30 cellular contexts compared by ENCODE assay signal in genomic region chr18:47780011-47780725, GRCh38.
"Had no signal": no experiment of that assay in that cellular context is flagged by ENCODE, and none has a peak within 500 bp of the region (broad histone marks: within the 10 kb centered on the region; RNA-seq: fewer than 3 reads in every experiment).

No MANE protein-coding gene starts in this region.

- H3K4me1 ChIP-seq: neural progenitor cell, parathyroid adenoma, right lobe of liver, sigmoid colon, stomach, thyroid gland, tibial nerve, upper lobe of right lung, uterus had no signal

- H3K27ac Mint-ChIP-seq: natural killer cell; nephron; neural progenitor cell; progenitor cell of endocrine pancreas; stimulated activated naive B cell treated with anti-CD40 and anti-IgM and Interleukin-4, amounts not matched to agents 10 μg/mL and 1 μg/mL and 100 μg/mL, for 72 hours; stimulated activated naive CD8-positive, alpha-beta T cell treated with anti-CD3 and anti-CD28 coated beads, Interleukin-15, Interleukin-2, amounts not matched to agents 100 ng/mL and 50 ng/mL, for 24 hours; type B pancreatic cell had no signal

- H2AFZ ChIP-seq: neural progenitor cell, parathyroid adenoma had no signal

- H3K27ac ChIP-seq: neural progenitor cell, neutrophil, parathyroid adenoma, psoas muscle, right lobe of liver, sigmoid colon, stomach, thoracic aorta, thyroid gland, tibial nerve, upper lobe of right lung, uterus had no signal

- H3K4me2 ChIP-seq: neural progenitor cell had no signal

- H3K9me3 ChIP-seq: ovary, right lobe of liver, thyroid gland had no signal

- H3K4me1 Mint-ChIP-seq: naive thymus-derived CD4-positive, alpha-beta T cell; nephron; neural progenitor cell; stimulated activated effector memory CD8-positive, alpha-beta T cell treated with anti-CD3 and anti-CD28 coated beads, Interleukin-12 subunit alpha, Interleukin-12 subunit beta, amount 100 ng/mL, for 72 hours; stimulated activated naive B cell treated with anti-CD40 and anti-IgM and Interleukin-4, amounts not matched to agents 10 μg/mL and 1 μg/mL and 100 μg/mL, for 72 hours had no signal

- DNase-seq: naive thymus-derived CD4-positive, alpha-beta T cell; natural killer cell; nucleus accumbens; ovary; posterior cingulate gyrus; psoas muscle; right cardiac atrium; right lobe of liver; sigmoid colon; small intestine; stimulated activated CD4-positive, alpha-beta T cell treated with anti-CD3 and anti-CD28 coated beads, Interleukin-15, amount 100 ng/mL, for 24 hours; stimulated activated CD4-positive, alpha-beta T cell treated with anti-CD3 and anti-CD28 coated beads, Interleukin-2, amount 100 ng/mL, for 24 hours; stimulated activated CD4-positive, alpha-beta T cell treated with anti-CD3 and anti-CD28 coated beads, Interleukin-2, amount 100 ng/mL, for 48 hours; stimulated activated CD4-positive, alpha-beta T cell treated with anti-CD3 and anti-CD28 coated beads, Interleukin-4, amount 100 ng/mL, for 24 hours; stimulated activated naive B cell treated with anti-CD40 and anti-IgM and Interleukin-4, amounts not matched to agents 10 μg/mL and 1 μg/mL and 100 μg/mL, for 72 hours; stimulated activated naive CD4-positive, alpha-beta T cell treated with Interleukin-2 at 50 U/mL for 16 hours; stomach; thyroid gland; upper lobe of right lung; uterus had no signal

- H3K27me3 ChIP-seq: neural progenitor cell, ovary, right lobe of liver, sigmoid colon, stomach, thyroid gland, tibial nerve, upper lobe of right lung, uterus had no signal

- H3K9ac ChIP-seq: neural progenitor cell, parathyroid adenoma had no signal

- H3K4me3 Mint-ChIP-seq: naive thymus-derived CD4-positive, alpha-beta T cell; natural killer cell; nephron; neural progenitor cell; stimulated activated effector memory CD8-positive, alpha-beta T cell treated with anti-CD3 and anti-CD28 coated beads, Interleukin-12 subunit alpha, Interleukin-12 subunit beta, amount 100 ng/mL, for 72 hours; stimulated activated naive B cell treated with anti-CD40 and anti-IgM and Interleukin-4, amounts not matched to agents 10 μg/mL and 1 μg/mL and 100 μg/mL, for 72 hours; stimulated activated naive CD8-positive, alpha-beta T cell treated with anti-CD3 and anti-CD28 coated beads, Interleukin-15, Interleukin-2, amounts not matched to agents 100 ng/mL and 50 ng/mL, for 24 hours; type B pancreatic cell had no signal

- H3K36me3 ChIP-seq: neural progenitor cell, neutrophil, ovary, right lobe of liver, sigmoid colon, stomach, thoracic aorta, thyroid gland, tibial nerve, upper lobe of right lung, uterus had no signal

- H3K36me3 Mint-ChIP-seq: neural progenitor cell; stimulated activated effector memory CD8-positive, alpha-beta T cell treated with anti-CD3 and anti-CD28 coated beads, Interleukin-12 subunit alpha, Interleukin-12 subunit beta, amount 100 ng/mL, for 72 hours; type B pancreatic cell had no signal

- H3K79me2 ChIP-seq: parathyroid adenoma had no signal

- ATAC-seq: naive thymus-derived CD4-positive, alpha-beta T cell; natural killer cell; psoas muscle; right cardiac atrium; right lobe of liver; stimulated activated effector memory CD8-positive, alpha-beta T cell treated with anti-CD3 and anti-CD28 coated beads, Interleukin-12 subunit alpha, Interleukin-12 subunit beta, amount 100 ng/mL, for 72 hours; stimulated activated naive B cell treated with anti-CD40 and anti-IgM and Interleukin-4, amounts not matched to agents 10 μg/mL and 1 μg/mL and 100 μg/mL, for 72 hours; upper lobe of right lung had no signal

- H3K4me3 ChIP-seq: neural progenitor cell, ovary, psoas muscle, right lobe of liver, sigmoid colon, stomach, thoracic aorta, thyroid gland, tibial nerve, upper lobe of right lung, uterus had no signal
